In the genomic region with DNA sequence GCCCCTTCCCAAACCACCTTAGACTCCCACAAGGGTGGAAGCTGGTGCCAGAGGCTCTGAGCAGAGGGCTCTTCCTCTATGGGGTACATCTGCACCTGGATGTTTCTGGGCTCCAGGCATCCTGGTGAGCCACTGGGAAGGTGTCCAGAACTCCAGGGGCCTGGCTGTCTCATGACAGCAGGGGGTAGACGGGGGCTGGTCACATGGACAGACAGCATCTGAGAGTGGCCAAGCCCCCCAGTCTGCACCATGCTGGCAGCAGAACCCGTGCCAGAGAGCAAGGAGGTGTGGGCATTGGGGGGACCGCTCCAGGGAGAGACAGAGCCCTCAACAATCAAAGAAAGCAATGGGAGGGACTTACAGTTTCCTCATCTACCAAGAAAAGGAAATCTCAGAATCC, we compare ENCODE assay signal across 1 cellular context.
TF ChIP-seq lines count a peak whose summit lies in the region.

No MANE protein-coding gene starts in this region.

TF ChIP-seq in WTC11, 78 proteins besides CTCF, POLR2A, EP300 and RAD21 (continued from another document):
- TF ChIP-seq, protein P1, sequence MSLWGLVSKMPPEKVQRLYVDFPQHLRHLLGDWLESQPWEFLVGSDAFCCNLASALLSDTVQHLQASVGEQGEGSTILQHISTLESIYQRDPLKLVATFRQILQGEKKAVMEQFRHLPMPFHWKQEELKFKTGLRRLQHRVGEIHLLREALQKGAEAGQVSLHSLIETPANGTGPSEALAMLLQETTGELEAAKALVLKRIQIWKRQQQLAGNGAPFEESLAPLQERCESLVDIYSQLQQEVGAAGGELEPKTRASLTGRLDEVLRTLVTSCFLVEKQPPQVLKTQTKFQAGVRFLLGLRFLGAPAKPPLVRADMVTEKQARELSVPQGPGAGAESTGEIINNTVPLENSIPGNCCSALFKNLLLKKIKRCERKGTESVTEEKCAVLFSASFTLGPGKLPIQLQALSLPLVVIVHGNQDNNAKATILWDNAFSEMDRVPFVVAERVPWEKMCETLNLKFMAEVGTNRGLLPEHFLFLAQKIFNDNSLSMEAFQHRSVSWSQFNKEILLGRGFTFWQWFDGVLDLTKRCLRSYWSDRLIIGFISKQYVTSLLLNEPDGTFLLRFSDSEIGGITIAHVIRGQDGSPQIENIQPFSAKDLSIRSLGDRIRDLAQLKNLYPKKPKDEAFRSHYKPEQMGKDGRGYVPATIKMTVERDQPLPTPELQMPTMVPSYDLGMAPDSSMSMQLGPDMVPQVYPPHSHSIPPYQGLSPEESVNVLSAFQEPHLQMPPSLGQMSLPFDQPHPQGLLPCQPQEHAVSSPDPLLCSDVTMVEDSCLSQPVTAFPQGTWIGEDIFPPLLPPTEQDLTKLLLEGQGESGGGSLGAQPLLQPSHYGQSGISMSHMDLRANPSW (CRISPR knock-in tag; conservative IDR thresholded peaks at IDR 0.05; ENCODE audit: low read depth): no peak
- TF ChIP-seq, protein P2, sequence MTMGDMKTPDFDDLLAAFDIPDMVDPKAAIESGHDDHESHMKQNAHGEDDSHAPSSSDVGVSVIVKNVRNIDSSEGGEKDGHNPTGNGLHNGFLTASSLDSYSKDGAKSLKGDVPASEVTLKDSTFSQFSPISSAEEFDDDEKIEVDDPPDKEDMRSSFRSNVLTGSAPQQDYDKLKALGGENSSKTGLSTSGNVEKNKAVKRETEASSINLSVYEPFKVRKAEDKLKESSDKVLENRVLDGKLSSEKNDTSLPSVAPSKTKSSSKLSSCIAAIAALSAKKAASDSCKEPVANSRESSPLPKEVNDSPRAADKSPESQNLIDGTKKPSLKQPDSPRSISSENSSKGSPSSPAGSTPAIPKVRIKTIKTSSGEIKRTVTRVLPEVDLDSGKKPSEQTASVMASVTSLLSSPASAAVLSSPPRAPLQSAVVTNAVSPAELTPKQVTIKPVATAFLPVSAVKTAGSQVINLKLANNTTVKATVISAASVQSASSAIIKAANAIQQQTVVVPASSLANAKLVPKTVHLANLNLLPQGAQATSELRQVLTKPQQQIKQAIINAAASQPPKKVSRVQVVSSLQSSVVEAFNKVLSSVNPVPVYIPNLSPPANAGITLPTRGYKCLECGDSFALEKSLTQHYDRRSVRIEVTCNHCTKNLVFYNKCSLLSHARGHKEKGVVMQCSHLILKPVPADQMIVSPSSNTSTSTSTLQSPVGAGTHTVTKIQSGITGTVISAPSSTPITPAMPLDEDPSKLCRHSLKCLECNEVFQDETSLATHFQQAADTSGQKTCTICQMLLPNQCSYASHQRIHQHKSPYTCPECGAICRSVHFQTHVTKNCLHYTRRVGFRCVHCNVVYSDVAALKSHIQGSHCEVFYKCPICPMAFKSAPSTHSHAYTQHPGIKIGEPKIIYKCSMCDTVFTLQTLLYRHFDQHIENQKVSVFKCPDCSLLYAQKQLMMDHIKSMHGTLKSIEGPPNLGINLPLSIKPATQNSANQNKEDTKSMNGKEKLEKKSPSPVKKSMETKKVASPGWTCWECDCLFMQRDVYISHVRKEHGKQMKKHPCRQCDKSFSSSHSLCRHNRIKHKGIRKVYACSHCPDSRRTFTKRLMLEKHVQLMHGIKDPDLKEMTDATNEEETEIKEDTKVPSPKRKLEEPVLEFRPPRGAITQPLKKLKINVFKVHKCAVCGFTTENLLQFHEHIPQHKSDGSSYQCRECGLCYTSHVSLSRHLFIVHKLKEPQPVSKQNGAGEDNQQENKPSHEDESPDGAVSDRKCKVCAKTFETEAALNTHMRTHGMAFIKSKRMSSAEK (CRISPR knock-in tag; IDR thresholded peaks at IDR 0.05; ENCODE audit: borderline replicate concordance): no peak
- TF ChIP-seq, protein P3, sequence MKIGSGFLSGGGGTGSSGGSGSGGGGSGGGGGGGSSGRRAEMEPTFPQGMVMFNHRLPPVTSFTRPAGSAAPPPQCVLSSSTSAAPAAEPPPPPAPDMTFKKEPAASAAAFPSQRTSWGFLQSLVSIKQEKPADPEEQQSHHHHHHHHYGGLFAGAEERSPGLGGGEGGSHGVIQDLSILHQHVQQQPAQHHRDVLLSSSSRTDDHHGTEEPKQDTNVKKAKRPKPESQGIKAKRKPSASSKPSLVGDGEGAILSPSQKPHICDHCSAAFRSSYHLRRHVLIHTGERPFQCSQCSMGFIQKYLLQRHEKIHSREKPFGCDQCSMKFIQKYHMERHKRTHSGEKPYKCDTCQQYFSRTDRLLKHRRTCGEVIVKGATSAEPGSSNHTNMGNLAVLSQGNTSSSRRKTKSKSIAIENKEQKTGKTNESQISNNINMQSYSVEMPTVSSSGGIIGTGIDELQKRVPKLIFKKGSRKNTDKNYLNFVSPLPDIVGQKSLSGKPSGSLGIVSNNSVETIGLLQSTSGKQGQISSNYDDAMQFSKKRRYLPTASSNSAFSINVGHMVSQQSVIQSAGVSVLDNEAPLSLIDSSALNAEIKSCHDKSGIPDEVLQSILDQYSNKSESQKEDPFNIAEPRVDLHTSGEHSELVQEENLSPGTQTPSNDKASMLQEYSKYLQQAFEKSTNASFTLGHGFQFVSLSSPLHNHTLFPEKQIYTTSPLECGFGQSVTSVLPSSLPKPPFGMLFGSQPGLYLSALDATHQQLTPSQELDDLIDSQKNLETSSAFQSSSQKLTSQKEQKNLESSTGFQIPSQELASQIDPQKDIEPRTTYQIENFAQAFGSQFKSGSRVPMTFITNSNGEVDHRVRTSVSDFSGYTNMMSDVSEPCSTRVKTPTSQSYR (CRISPR knock-in tag; IDR thresholded peaks at IDR 0.05): no peak
TF ChIP-seq in WTC11: peak in this region for 0.
